Comparison of ENCODE assay signal across 8 cellular contexts in genomic region chr16:57041182-57042156, GRCh38. TPM values are rescaled to one million over a fixed set of nuclear protein-coding genes. Genes with fewer than 3 reads are reported as not detected.
DNase-seq lines count a peak whose midpoint lies in the region; ATAC-seq and TF ChIP-seq lines count a peak whose summit lies in the region.

No MANE protein-coding gene starts in this region.

- H3F3A ChIP-seq in PC-9 (ENCODE audit: insufficient read depth, low read depth) (no peaks in the 10 kb centered on the region), SK-N-SH (replicated peaks; ENCODE audit: insufficient read depth) (no peaks in the 10 kb centered on the region)

- no peaks in the 10 kb centered on the region for H3K79me2 ChIP-seq in PC-9 (ENCODE audit: low read depth)
- no peaks in the 10 kb centered on the region for H3K79me2 ChIP-seq in SK-N-SH (ENCODE audit: insufficient read depth)

- H3K36me3 Mint-ChIP-seq in dendritic cell treated with granulocyte-macrophage colony-stimulating factor and Interleukin-4, amounts not matched to agents 40 ng/mL and 50 ng/mL, for 4 days (ENCODE audit: low read depth), result peaks cover 42% of the 10 kb centered on the region
- H3K36me3 Mint-ChIP-seq in WTC11, result no peaks in the 10 kb centered on the region; the same call in 1 of the 2 replicates

- ATAC-seq in HG02588 (IDR thresholded peaks at IDR 0.05; ENCODE audit: unreplicated experiment) (peak; percentile 31), WTC11 (no peak)

- no TSS peak for BruUV-seq in PC-9 (replicated peaks; lab: Mats Ljungman, UMichigan)

- 84% methylated on average over 11 of the region's 12 CpGs for WGBS in SK-N-SH (ENCODE audit: low lambda C conversion rate)

- no peak for TF ChIP-seq CTCF in GM12864 (IDR thresholded peaks at IDR 0.05; ENCODE audit: low read depth, low read length, missing control alignments)
- no peak for TF ChIP-seq CTCF in PC-9 (conservative IDR thresholded peaks at IDR 0.05)
- TF ChIP-seq CTCF in SK-N-SH (IDR thresholded peaks at IDR 0.05), result no peak
- TF ChIP-seq CTCF in WTC11 (IDR thresholded peaks at IDR 0.05), result no peak

- no peaks in the 10 kb centered on the region for H3K36me3 ChIP-seq in PC-9 (ENCODE audit: low read depth)
- no peaks in the 10 kb centered on the region for H3K36me3 ChIP-seq in SK-N-SH (replicated peaks in 1 of 2; ENCODE audit: control insufficient read depth in 1 of 2, insufficient read depth in 2 of 2, low read length in 1 of 2)

- H3K4me3 Mint-ChIP-seq in dendritic cell treated with granulocyte-macrophage colony-stimulating factor and Interleukin-4, amounts not matched to agents 40 ng/mL and 50 ng/mL, for 4 days, result no peak overlapping the region
- no peak overlapping the region for H3K4me3 Mint-ChIP-seq in WTC11

- H3K27me3 ChIP-seq in PC-9 (ENCODE audit: insufficient read depth, low read depth), result no peaks in the 10 kb centered on the region
- H3K27me3 ChIP-seq in SK-N-SH (ENCODE audit: insufficient read depth), result no peaks in the 10 kb centered on the region

- no peak overlapping the region for H2AFZ ChIP-seq in PC-9
- no peak overlapping the region for H2AFZ ChIP-seq in SK-N-SH (ENCODE audit: low read depth)

- H3K4me1 Mint-ChIP-seq in dendritic cell treated with granulocyte-macrophage colony-stimulating factor and Interleukin-4, amounts not matched to agents 40 ng/mL and 50 ng/mL, for 4 days (ENCODE audit: low read depth), result peaks cover 72% of the 10 kb centered on the region
- peaks cover 14% of the 10 kb centered on the region for H3K4me1 Mint-ChIP-seq in WTC11

- intact Hi-C loops in dendritic cell treated with granulocyte-macrophage colony-stimulating factor and Interleukin-4, amounts not matched to agents 40 ng/mL and 50 ng/mL, for 4 days (cut with micrococcal nuclease), result no loop called here
- intact Hi-C loops in PC-9 (cut with micrococcal nuclease; ENCODE audit: unreplicated experiment), result no loop called here

- no peak overlapping the region for H3K9ac ChIP-seq in SK-N-SH

- POLR2A ChIA-PET in PC-9 (lab: Charles Lee; ENCODE audit: unreplicated experiment), result no interaction called here
- POLR2A ChIA-PET in SK-N-SH (lab: Yijun Ruan, JAX), result no interaction called here
- POLR2A ChIA-PET in WTC11 (lab: Charles Lee), result no interaction called here

- no peaks in the 10 kb centered on the region for H3K4me1 ChIP-seq in PC-9 (replicated peaks; ENCODE audit: insufficient read depth)
- no peaks in the 10 kb centered on the region; a peak in 1 of 4 replicates for H3K4me1 ChIP-seq in SK-N-SH (ENCODE audit: control insufficient read depth in 1 of 2, insufficient read depth in 2 of 2, low read depth in 1 of 2, low read length in 1 of 2)

- no peaks in the 10 kb centered on the region for H3K27me3 Mint-ChIP-seq in dendritic cell treated with granulocyte-macrophage colony-stimulating factor and Interleukin-4, amounts not matched to agents 40 ng/mL and 50 ng/mL, for 4 days
- H3K27me3 Mint-ChIP-seq in WTC11 (ENCODE audit: low read depth), result no peaks in the 10 kb centered on the region

- no peak overlapping the region for H3K4me2 ChIP-seq in PC-9
- no peak overlapping the region for H3K4me2 ChIP-seq in SK-N-SH

- no peak for TF ChIP-seq RAD21 in SK-N-SH (IDR thresholded peaks at IDR 0.05; ENCODE audit: low read length)

- H3K9me2 ChIP-seq in PC-9 (ENCODE audit: insufficient read depth) (no peaks in the 10 kb centered on the region), SK-N-SH (no peaks in the 10 kb centered on the region)

- peak overlapping the region; percentile 42 for H3K27ac Mint-ChIP-seq in dendritic cell treated with granulocyte-macrophage colony-stimulating factor and Interleukin-4, amounts not matched to agents 40 ng/mL and 50 ng/mL, for 4 days
- H3K27ac Mint-ChIP-seq in WTC11, result no peak overlapping the region

- no peaks in the 10 kb centered on the region for H3K9me3 ChIP-seq in PC-9 (ENCODE audit: insufficient read depth, low read depth)
- no peaks in the 10 kb centered on the region for H3K9me3 ChIP-seq in SK-N-SH

- CTCF ChIA-PET in PC-9 (lab: Charles Lee) (no interaction called here), SK-N-SH (lab: Yijun Ruan, JAX) (interaction anchor here (1.0 kb wide), 1 partner anchor 12 kb away, joined by 3 read pairs; no protein-coding TSS in a partner anchor), WTC11 (lab: Charles Lee) (interaction anchor here (0.8 to 1.3 kb wide), 3 partner anchors 43 to 78 kb away, joined by 3 read pairs; partner anchors contain the start of gene CPNE2)

- no peaks in the 10 kb centered on the region for H4K20me1 ChIP-seq in PC-9 (ENCODE audit: insufficient read depth)
- no peaks in the 10 kb centered on the region for H4K20me1 ChIP-seq in SK-N-SH (ENCODE audit: insufficient read depth)

- H3K27ac ChIP-seq in PC-9 (no peak overlapping the region), SK-N-SH (ENCODE audit: low read depth in 2 of 2, low read length in 1 of 2) (no peak overlapping the region)

- H3K4me3 ChIP-seq in GM12864 (ENCODE audit: low read depth, low read length) (peak overlapping the region; percentile 40), PC-9 (no peak overlapping the region), SK-N-SH (ENCODE audit: low read depth in 2 of 2, low read length in 1 of 2) (no peak overlapping the region)

- TF ChIP-seq EP300 in SK-N-SH (IDR thresholded peaks at IDR 0.05; ENCODE audit: borderline replicate concordance in 1 of 2, low read depth in 1 of 2, low read length in 1 of 2), result no peak

- peaks cover 9% of the 10 kb centered on the region for H3K9me3 Mint-ChIP-seq in dendritic cell treated with granulocyte-macrophage colony-stimulating factor and Interleukin-4, amounts not matched to agents 40 ng/mL and 50 ng/mL, for 4 days
- H3K9me3 Mint-ChIP-seq in WTC11, result peaks cover 6% of the 10 kb centered on the region

- DNase-seq in GM12864 (ENCODE audit: low read depth) (peak; percentile 77), T-helper 22 cell (ENCODE audit: low read depth) (peak; percentile 78), PC-9 (no peak), SK-N-SH (no peak), WTC11 (ENCODE audit: low spot score) (no peak)
- peak; percentile 66 to 80 for DNase-seq in stimulated activated CD8-positive, alpha-beta memory T cell treated with anti-CD3 and anti-CD28 coated beads, Interleukin-4, amount 100 ng/mL, for 4 hours (ENCODE audit: low read depth in 2 of 2, low spot score in 1 of 2)

TF ChIP-seq in SK-N-SH, 30 proteins besides CTCF, POLR2A, EP300 and RAD21:
- no peak for TF ChIP-seq RXRA (IDR thresholded peaks at IDR 0.05; ENCODE audit: borderline replicate concordance, low read depth)
- no peak for TF ChIP-seq FOXM1 (IDR thresholded peaks at IDR 0.05; ENCODE audit: low read depth)
- TF ChIP-seq TAF1 (IDR thresholded peaks at IDR 0.05; ENCODE audit: borderline replicate concordance, low read depth, low read length), result no peak

TF ChIP-seq in WTC11, 78 proteins besides CTCF, POLR2A, EP300 and RAD21 (continues in another document):
- no peak for TF ChIP-seq ZNF416 (CRISPR knock-in tag; IDR thresholded peaks at IDR 0.05)
- TF ChIP-seq ZMAT4 (CRISPR knock-in tag; IDR thresholded peaks at IDR 0.05), result no peak
- no peak for TF ChIP-seq ZNF512 (CRISPR knock-in tag; IDR thresholded peaks at IDR 0.05; ENCODE audit: borderline replicate concordance)
- TF ChIP-seq RORB (CRISPR knock-in tag; IDR thresholded peaks at IDR 0.05), result no peak
- TF ChIP-seq ZNF138 (CRISPR knock-in tag; conservative IDR thresholded peaks at IDR 0.05), result no peak
- TF ChIP-seq ZNF396 (CRISPR knock-in tag; IDR thresholded peaks at IDR 0.05; ENCODE audit: borderline replicate concordance), result no peak
- TF ChIP-seq ZNF423 (CRISPR knock-in tag; IDR thresholded peaks at IDR 0.05), result no peak

RNA-seq across cellular contexts. Expression of gene CPNE2, which starts 50.9 kb away (rescaled TPM):
- total RNA-seq in PC-9 (2021) (34.7 and 35.2 TPM in 2 replicates), WTC11 (2021) (14.0 to 17.9 TPM (median 16.7 TPM) in 3 replicates)
- 63.8 and 73.0 TPM in 2 replicates for polyA plus RNA-seq in SK-N-SH (2012; rRNA removed)
- 34.3 and 56.3 TPM in 2 replicates for polyA plus RNA-seq in SK-N-SH (2012; cell fraction: cytosol; rRNA removed)
- 34.7 and 38.7 TPM in 2 replicates for polyA plus RNA-seq in SK-N-SH (2012; cell fraction: nucleus; rRNA removed)

RNA-seq across cellular contexts. Expression of gene NLRC5, which starts 52.1 kb away (rescaled TPM):
- total RNA-seq in PC-9 (2021), result 21.9 and 29.7 TPM in 2 replicates
- polyA plus RNA-seq in SK-N-SH (2012; rRNA removed), result 6.5 and 7.8 TPM in 2 replicates
- polyA plus RNA-seq in SK-N-SH (2012; cell fraction: cytosol; rRNA removed), result 2.3 and 2.9 TPM in 2 replicates
- polyA plus RNA-seq in SK-N-SH (2012; cell fraction: nucleus; rRNA removed), result 32.3 and 33.4 TPM in 2 replicates
- 2.6 to 2.8 TPM (median 2.7 TPM) in 3 replicates for total RNA-seq in WTC11 (2021)

Comparison
In these comparisons a context has a peak if more than half of its experiments do, and no peak if none do; other contexts are left out.
1. DNase-seq: peak in GM12864 (single experiment), T-helper 22 cell (single experiment) and stimulated activated CD8-positive, alpha-beta memory T cell treated with anti-CD3 and anti-CD28 coated beads, Interleukin-4, amount 100 ng/mL, for 4 hours (2 of 2); none in PC-9 (0 of 2), SK-N-SH (single experiment) and WTC11 (single experiment).